Comparison of ENCODE assay signal across 36 cellular contexts in genomic region chr6:137163732-137164318, GRCh38. TPM values are rescaled to one million over a fixed set of nuclear protein-coding genes. Genes with fewer than 3 reads are reported as not detected.
"Had no signal": no experiment of that assay in that cellular context is flagged by ENCODE, and none has a peak within 500 bp of the region (broad histone marks: within the 10 kb centered on the region; RNA-seq: fewer than 3 reads in every experiment).

No MANE protein-coding gene starts in this region.

- H3K4me3 ChIP-seq: cardiac muscle cell, colonic mucosa, dorsolateral prefrontal cortex, heart left ventricle, pancreas, prostate gland, skin epidermis, thyroid gland had no signal

- H3K36me3 ChIP-seq: cardiac muscle cell, colonic mucosa, heart left ventricle, pancreas, prostate gland, thyroid gland had no signal

- H3K36me3 Mint-ChIP-seq: mesothelial cell of epicardium had no signal

- H3K27me3 Mint-ChIP-seq: naive B cell had no signal

- H3K4me3 Mint-ChIP-seq: activated CD4-positive, alpha-beta T cell treated with anti-CD3 and anti-CD28 coated beads, Interleukin-2, amount 10 ng/mL, durations not matched to agents 24 days and 14 days; activated T-cell treated with anti-CD3 and anti-CD28 coated beads, Interleukin-2, amount 50 U/mL, for 72 hours; mesothelial cell of epicardium; neural crest cell; stimulated activated naive CD8-positive, alpha-beta T cell treated with anti-CD3 and anti-CD28 coated beads, Interleukin-15, amount 100 ng/mL, for 72 hours had no signal

- H3K9me3 Mint-ChIP-seq: immature natural killer cell had no signal

- H3K9me3 ChIP-seq: colonic mucosa, heart left ventricle, pancreas, prostate gland, thyroid gland had no signal

- H3K27ac Mint-ChIP-seq: activated CD4-positive, alpha-beta T cell treated with anti-CD3 and anti-CD28 coated beads, Interleukin-2, amount 10 ng/mL, durations not matched to agents 24 days and 14 days; activated naive CD4-positive, alpha-beta T cell treated with anti-CD3 and anti-CD28 coated beads, Interleukin-2, amount 50 U/mL, for 72 hours; activated T-cell treated with anti-CD3 and anti-CD28 coated beads, Interleukin-2, amount 50 U/mL, for 72 hours; immature natural killer cell; mesothelial cell of epicardium had no signal

- ATAC-seq: activated naive CD4-positive, alpha-beta T cell treated with anti-CD3 and anti-CD28 coated beads, Interleukin-2, amount 50 U/mL, for 72 hours; activated T-cell treated with anti-CD3 and anti-CD28 coated beads, Interleukin-2, amount 50 U/mL, for 72 hours; heart left ventricle; left colon; pancreas; sciatic nerve; stimulated activated naive CD8-positive, alpha-beta T cell treated with anti-CD3 and anti-CD28 coated beads, Interleukin-15, amount 100 ng/mL, for 72 hours had no signal

- DNase-seq: activated CD4-positive, alpha-beta T cell treated with anti-CD3 and anti-CD28 coated beads, Interleukin-2, amount 10 ng/mL, durations not matched to agents 24 days and 14 days; activated CD4-positive, CD25-positive, alpha-beta regulatory T cell treated with anti-CD3 and anti-CD28 coated beads, Interleukin-2, amount 50 U/mL, for 72 hours; activated naive CD4-positive, alpha-beta T cell; activated T-cell treated with anti-CD3 and anti-CD28 coated beads for 4 hours; activated T-cell treated with anti-CD3 and anti-CD28 coated beads, Interleukin-2, amount 50 U/mL, for 72 hours; anterior cingulate cortex; cerebellar nuclear complex; colonic mucosa; dorsolateral prefrontal cortex; effector memory CD4-positive, alpha-beta T cell; foreskin fibroblast; heart left ventricle; hypothalamus; immature natural killer cell; kidney; left colon; mammary epithelial cell; naive B cell; nucleus accumbens; pancreas; retina; stimulated activated CD4-positive, alpha-beta T cell treated with anti-CD3 and anti-CD28 coated beads, Interleukin-12 subunit alpha, Interleukin-12 subunit beta, amount 100 ng/mL, for 4 hours; stimulated activated CD4-positive, alpha-beta T cell treated with anti-CD3 and anti-CD28 coated beads, Interleukin-4, amount 100 ng/mL, for 1 hour; stimulated activated naive CD8-positive, alpha-beta T cell treated with anti-CD3 and anti-CD28 coated beads, Interleukin-15, amount 100 ng/mL, for 72 hours; T1000; thyroid gland had no signal

- FAIRE-seq: kidney, pancreas had no signal

- H3K4me1 Mint-ChIP-seq: mesothelial cell of epicardium, neural crest cell had no signal

- H3K4me1 ChIP-seq: colonic mucosa, pancreas, prostate gland, thyroid gland had no signal

- H3K27me3 ChIP-seq: cardiac muscle cell, colonic mucosa, heart left ventricle, pancreas, thyroid gland had no signal

- H3K27ac ChIP-seq: cardiac muscle cell, colonic mucosa, dorsolateral prefrontal cortex, heart left ventricle, pancreas, prostate gland, thyroid gland had no signal

RNA-seq across cellular contexts. Expression of gene IL22RA2, which starts 9.6 kb away (rescaled TPM):
- total RNA-seq: activated CD4-positive, alpha-beta T cell treated with anti-CD3 and anti-CD28 coated beads, Interleukin-2, amount 10 ng/mL, durations not matched to agents 24 days and 14 days; activated naive CD4-positive, alpha-beta T cell treated with anti-CD3 and anti-CD28 coated beads, Interleukin-2, amount 50 U/mL, for 72 hours; activated T-cell treated with anti-CD3 and anti-CD28 coated beads, Interleukin-2, amount 50 U/mL, for 72 hours; cardiac muscle cell; dorsolateral prefrontal cortex; esophagus mucosa; kidney; left colon; mammary epithelial cell; mesothelial cell of epicardium; neural crest cell; prostate gland; sciatic nerve; thyroid gland; ureter had no signal
- polyA plus RNA-seq: cardiac muscle cell, immature natural killer cell, liver, mammary epithelial cell, pancreas had no signal
